ENCODE assay signal across 2 cellular contexts in the genomic region with DNA sequence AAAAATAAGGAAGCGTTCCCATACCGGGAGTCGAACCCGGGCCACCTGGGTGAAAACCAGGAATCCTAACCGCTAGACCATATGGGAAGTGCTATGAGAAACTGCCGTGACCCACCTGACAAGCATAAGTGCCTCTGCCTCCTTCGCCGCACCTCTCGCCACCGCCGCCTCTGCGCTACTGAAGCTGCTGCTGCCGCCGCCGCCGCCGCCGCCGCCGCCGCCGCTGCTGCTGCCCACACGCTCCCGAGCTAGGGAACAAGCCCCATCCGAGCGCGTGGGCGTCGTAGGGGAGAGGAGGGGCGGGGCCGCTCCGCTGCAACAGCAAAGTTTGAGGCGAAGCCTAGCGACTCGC.
A peak's percentile ranks its signal among the peaks of the same experiment; 100 is the strongest.
TF ChIP-seq lines count a peak whose summit lies in the region.

No MANE protein-coding gene starts in this region.

TF ChIP-seq in A549, 52 proteins besides CTCF, POLR2A, EP300 and RAD21:
- TF ChIP-seq HMGXB4 (CRISPR knock-in tag; IDR thresholded peaks at IDR 0.05; ENCODE audit: borderline replicate concordance): 0 out of 2 replicates have a peak, but pooled peaks have one; percentile 48
- TF ChIP-seq SREBF2 (IDR thresholded peaks at IDR 0.05): peak; percentile 77
- TF ChIP-seq CEBPB (IDR thresholded peaks at IDR 0.05): no peak
- TF ChIP-seq, protein P1, sequence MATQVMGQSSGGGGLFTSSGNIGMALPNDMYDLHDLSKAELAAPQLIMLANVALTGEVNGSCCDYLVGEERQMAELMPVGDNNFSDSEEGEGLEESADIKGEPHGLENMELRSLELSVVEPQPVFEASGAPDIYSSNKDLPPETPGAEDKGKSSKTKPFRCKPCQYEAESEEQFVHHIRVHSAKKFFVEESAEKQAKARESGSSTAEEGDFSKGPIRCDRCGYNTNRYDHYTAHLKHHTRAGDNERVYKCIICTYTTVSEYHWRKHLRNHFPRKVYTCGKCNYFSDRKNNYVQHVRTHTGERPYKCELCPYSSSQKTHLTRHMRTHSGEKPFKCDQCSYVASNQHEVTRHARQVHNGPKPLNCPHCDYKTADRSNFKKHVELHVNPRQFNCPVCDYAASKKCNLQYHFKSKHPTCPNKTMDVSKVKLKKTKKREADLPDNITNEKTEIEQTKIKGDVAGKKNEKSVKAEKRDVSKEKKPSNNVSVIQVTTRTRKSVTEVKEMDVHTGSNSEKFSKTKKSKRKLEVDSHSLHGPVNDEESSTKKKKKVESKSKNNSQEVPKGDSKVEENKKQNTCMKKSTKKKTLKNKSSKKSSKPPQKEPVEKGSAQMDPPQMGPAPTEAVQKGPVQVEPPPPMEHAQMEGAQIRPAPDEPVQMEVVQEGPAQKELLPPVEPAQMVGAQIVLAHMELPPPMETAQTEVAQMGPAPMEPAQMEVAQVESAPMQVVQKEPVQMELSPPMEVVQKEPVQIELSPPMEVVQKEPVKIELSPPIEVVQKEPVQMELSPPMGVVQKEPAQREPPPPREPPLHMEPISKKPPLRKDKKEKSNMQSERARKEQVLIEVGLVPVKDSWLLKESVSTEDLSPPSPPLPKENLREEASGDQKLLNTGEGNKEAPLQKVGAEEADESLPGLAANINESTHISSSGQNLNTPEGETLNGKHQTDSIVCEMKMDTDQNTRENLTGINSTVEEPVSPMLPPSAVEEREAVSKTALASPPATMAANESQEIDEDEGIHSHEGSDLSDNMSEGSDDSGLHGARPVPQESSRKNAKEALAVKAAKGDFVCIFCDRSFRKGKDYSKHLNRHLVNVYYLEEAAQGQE (IDR thresholded peaks at IDR 0.05): no peak

TF ChIP-seq in HepG2, 621 proteins besides CTCF, POLR2A, EP300 and RAD21 (continues in another document):
- TF ChIP-seq NR2F6 (IDR thresholded peaks at IDR 0.05): no peak
- TF ChIP-seq NR2F6 (CRISPR knock-in tag; IDR thresholded peaks at IDR 0.05): no peak
- 0 out of 2 replicates have a peak, but pooled peaks have one; percentile 23 for TF ChIP-seq BRD4 (CRISPR knock-in tag; IDR thresholded peaks at IDR 0.05)
- peak; percentile 76 for TF ChIP-seq RBFOX2 (IDR thresholded peaks at IDR 0.05; ENCODE audit: low read depth, low read length)
- no peak for TF ChIP-seq RARA (CRISPR knock-in tag; IDR thresholded peaks at IDR 0.05)
- TF ChIP-seq NR2F1 (CRISPR knock-in tag; IDR thresholded peaks at IDR 0.05): no peak
- 0 out of 2 replicates have a peak, but pooled peaks have one; percentile 15 for TF ChIP-seq SATB2 (CRISPR knock-in tag; IDR thresholded peaks at IDR 0.05)
- no peak for TF ChIP-seq ZNF282 (IDR thresholded peaks at IDR 0.05; ENCODE audit: partially characterized antibody)
- TF ChIP-seq NBN (conservative IDR thresholded peaks at IDR 0.05): no peak
- TF ChIP-seq ZC3H13 (CRISPR knock-in tag; IDR thresholded peaks at IDR 0.05): peak; percentile 76; the same call in 1 of the 2 replicates
- TF ChIP-seq NFIC (IDR thresholded peaks at IDR 0.05; ENCODE audit: low read length): 0 out of 2 replicates have a peak, but pooled peaks have one; percentile 10
- no peak for TF ChIP-seq ZNF781 (CRISPR knock-in tag; IDR thresholded peaks at IDR 0.05; ENCODE audit: borderline replicate concordance, not compliant biosample characterization)
- TF ChIP-seq, protein P2, sequence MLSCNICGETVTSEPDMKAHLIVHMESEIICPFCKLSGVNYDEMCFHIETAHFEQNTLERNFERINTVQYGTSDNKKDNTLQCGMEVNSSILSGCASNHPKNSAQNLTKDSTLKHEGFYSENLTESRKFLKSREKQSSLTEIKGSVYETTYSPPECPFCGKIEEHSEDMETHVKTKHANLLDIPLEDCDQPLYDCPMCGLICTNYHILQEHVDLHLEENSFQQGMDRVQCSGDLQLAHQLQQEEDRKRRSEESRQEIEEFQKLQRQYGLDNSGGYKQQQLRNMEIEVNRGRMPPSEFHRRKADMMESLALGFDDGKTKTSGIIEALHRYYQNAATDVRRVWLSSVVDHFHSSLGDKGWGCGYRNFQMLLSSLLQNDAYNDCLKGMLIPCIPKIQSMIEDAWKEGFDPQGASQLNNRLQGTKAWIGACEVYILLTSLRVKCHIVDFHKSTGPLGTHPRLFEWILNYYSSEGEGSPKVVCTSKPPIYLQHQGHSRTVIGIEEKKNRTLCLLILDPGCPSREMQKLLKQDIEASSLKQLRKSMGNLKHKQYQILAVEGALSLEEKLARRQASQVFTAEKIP (CRISPR knock-in tag; IDR thresholded peaks at IDR 0.05; ENCODE audit: borderline replicate concordance): no peak
- no peak for TF ChIP-seq NR1H2 (CRISPR knock-in tag; IDR thresholded peaks at IDR 0.05; ENCODE audit: borderline replicate concordance, low read depth)
- TF ChIP-seq, protein P3, sequence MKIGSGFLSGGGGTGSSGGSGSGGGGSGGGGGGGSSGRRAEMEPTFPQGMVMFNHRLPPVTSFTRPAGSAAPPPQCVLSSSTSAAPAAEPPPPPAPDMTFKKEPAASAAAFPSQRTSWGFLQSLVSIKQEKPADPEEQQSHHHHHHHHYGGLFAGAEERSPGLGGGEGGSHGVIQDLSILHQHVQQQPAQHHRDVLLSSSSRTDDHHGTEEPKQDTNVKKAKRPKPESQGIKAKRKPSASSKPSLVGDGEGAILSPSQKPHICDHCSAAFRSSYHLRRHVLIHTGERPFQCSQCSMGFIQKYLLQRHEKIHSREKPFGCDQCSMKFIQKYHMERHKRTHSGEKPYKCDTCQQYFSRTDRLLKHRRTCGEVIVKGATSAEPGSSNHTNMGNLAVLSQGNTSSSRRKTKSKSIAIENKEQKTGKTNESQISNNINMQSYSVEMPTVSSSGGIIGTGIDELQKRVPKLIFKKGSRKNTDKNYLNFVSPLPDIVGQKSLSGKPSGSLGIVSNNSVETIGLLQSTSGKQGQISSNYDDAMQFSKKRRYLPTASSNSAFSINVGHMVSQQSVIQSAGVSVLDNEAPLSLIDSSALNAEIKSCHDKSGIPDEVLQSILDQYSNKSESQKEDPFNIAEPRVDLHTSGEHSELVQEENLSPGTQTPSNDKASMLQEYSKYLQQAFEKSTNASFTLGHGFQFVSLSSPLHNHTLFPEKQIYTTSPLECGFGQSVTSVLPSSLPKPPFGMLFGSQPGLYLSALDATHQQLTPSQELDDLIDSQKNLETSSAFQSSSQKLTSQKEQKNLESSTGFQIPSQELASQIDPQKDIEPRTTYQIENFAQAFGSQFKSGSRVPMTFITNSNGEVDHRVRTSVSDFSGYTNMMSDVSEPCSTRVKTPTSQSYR (CRISPR knock-in tag; IDR thresholded peaks at IDR 0.05; ENCODE audit: borderline replicate concordance): 0 out of 2 replicates have a peak, but pooled peaks have one; percentile 2
- no peak for TF ChIP-seq ZFP90 (CRISPR knock-in tag; IDR thresholded peaks at IDR 0.05; ENCODE audit: borderline replicate concordance)
- no peak for TF ChIP-seq TAF15 (IDR thresholded peaks at IDR 0.05; ENCODE audit: low read depth, low read length, poor library complexity, severe bottlenecking)
- TF ChIP-seq, protein P4, sequence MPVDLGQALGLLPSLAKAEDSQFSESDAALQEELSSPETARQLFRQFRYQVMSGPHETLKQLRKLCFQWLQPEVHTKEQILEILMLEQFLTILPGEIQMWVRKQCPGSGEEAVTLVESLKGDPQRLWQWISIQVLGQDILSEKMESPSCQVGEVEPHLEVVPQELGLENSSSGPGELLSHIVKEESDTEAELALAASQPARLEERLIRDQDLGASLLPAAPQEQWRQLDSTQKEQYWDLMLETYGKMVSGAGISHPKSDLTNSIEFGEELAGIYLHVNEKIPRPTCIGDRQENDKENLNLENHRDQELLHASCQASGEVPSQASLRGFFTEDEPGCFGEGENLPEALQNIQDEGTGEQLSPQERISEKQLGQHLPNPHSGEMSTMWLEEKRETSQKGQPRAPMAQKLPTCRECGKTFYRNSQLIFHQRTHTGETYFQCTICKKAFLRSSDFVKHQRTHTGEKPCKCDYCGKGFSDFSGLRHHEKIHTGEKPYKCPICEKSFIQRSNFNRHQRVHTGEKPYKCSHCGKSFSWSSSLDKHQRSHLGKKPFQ (CRISPR knock-in tag; IDR thresholded peaks at IDR 0.05; ENCODE audit: insufficient replicate concordance): no peak
- TF ChIP-seq STAG1 (CRISPR knock-in tag; IDR thresholded peaks at IDR 0.05): 0 out of 2 replicates have a peak, but pooled peaks have one; percentile 0
- TF ChIP-seq ZNF547 (CRISPR knock-in tag; IDR thresholded peaks at IDR 0.05): no peak
- TF ChIP-seq TFE3 (CRISPR knock-in tag; IDR thresholded peaks at IDR 0.05): no peak
- TF ChIP-seq TGIF2 (CRISPR knock-in tag; IDR thresholded peaks at IDR 0.05): no peak; the same call in 1 of the 2 replicates
- 0 out of 2 replicates have a peak, but pooled peaks have one; percentile 29 for TF ChIP-seq ZNF138 (CRISPR knock-in tag; IDR thresholded peaks at IDR 0.05; ENCODE audit: low read depth)
- peak; percentile 96 for TF ChIP-seq AGO2 (optimal IDR thresholded peaks at IDR 0.05; ENCODE audit: low read depth, low read length)
- TF ChIP-seq MBD4 (IDR thresholded peaks at IDR 0.05; ENCODE audit: borderline replicate concordance, low read length): no peak
- TF ChIP-seq SP2 (CRISPR knock-in tag; IDR thresholded peaks at IDR 0.05): no peak
- 0 out of 2 replicates have a peak, but pooled peaks have one; percentile 7 for TF ChIP-seq KAT8 (CRISPR knock-in tag; IDR thresholded peaks at IDR 0.05)
- no peak for TF ChIP-seq ZNF501 (CRISPR knock-in tag; IDR thresholded peaks at IDR 0.05)
- TF ChIP-seq SALL1 (CRISPR knock-in tag; IDR thresholded peaks at IDR 0.05): no peak
- TF ChIP-seq HES4 (CRISPR knock-in tag; IDR thresholded peaks at IDR 0.05; ENCODE audit: borderline replicate concordance): 0 out of 2 replicates have a peak, but pooled peaks have one; percentile 14
- TF ChIP-seq AKAP8 (CRISPR knock-in tag; IDR thresholded peaks at IDR 0.05): 0 out of 2 replicates have a peak, but pooled peaks have one; percentile 3
- TF ChIP-seq, protein P5, sequence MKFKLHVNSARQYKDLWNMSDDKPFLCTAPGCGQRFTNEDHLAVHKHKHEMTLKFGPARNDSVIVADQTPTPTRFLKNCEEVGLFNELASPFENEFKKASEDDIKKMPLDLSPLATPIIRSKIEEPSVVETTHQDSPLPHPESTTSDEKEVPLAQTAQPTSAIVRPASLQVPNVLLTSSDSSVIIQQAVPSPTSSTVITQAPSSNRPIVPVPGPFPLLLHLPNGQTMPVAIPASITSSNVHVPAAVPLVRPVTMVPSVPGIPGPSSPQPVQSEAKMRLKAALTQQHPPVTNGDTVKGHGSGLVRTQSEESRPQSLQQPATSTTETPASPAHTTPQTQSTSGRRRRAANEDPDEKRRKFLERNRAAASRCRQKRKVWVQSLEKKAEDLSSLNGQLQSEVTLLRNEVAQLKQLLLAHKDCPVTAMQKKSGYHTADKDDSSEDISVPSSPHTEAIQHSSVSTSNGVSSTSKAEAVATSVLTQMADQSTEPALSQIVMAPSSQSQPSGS (CRISPR knock-in tag; IDR thresholded peaks at IDR 0.05): no peak
- no peak for TF ChIP-seq CAMTA2 (CRISPR knock-in tag; IDR thresholded peaks at IDR 0.05; ENCODE audit: borderline replicate concordance)
- 0 out of 2 replicates have a peak, but pooled peaks have one; percentile 38 for TF ChIP-seq SNAI1 (CRISPR knock-in tag; IDR thresholded peaks at IDR 0.05; ENCODE audit: borderline replicate concordance)
- peak; percentile 55; the same call in 1 of the 2 replicates for TF ChIP-seq NKX3-1 (CRISPR knock-in tag; IDR thresholded peaks at IDR 0.05)
- no peak for TF ChIP-seq ETV6 (CRISPR knock-in tag; conservative IDR thresholded peaks at IDR 0.05)
- peak; percentile 40; the same call in 1 of the 2 replicates for TF ChIP-seq ZNF264 (CRISPR knock-in tag; IDR thresholded peaks at IDR 0.05)
- 0 out of 2 replicates have a peak, but pooled peaks have one; percentile 43 for TF ChIP-seq MAF1 (CRISPR knock-in tag; IDR thresholded peaks at IDR 0.05; ENCODE audit: borderline replicate concordance)
- no peak for TF ChIP-seq ZNF136 (CRISPR knock-in tag; IDR thresholded peaks at IDR 0.05; ENCODE audit: low read depth)
- peak; percentile 94 for TF ChIP-seq ZNF24 (IDR thresholded peaks at IDR 0.05)
- 0 out of 2 replicates have a peak, but pooled peaks have one; percentile 5 for TF ChIP-seq ZNF33B (CRISPR knock-in tag; IDR thresholded peaks at IDR 0.05)
- TF ChIP-seq RERE (CRISPR knock-in tag; IDR thresholded peaks at IDR 0.05; ENCODE audit: low read depth): peak; percentile 6; the same call in 1 of the 2 replicates
- no peak for TF ChIP-seq SALL2 (CRISPR knock-in tag; IDR thresholded peaks at IDR 0.05)
